Comparison of ENCODE assay signal across 11 cellular contexts in the genomic region with DNA sequence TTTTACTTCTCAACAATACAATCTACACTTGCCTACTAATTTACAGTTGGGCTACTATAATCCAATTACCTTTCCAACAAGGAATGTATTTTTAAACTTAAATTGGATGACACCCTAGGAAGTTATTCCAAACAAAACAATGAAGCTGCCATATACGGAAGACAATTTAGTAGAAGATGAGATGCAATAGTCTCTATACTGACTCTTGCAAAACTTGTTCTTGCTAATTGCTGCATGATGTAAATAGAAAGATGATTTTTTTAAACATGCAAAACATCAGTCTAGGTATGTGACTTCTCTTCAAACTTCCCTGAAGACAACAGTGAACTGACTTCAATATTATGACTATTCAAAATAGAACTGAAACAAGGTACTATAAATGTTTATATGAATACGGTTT. TPM values are rescaled to one million over a fixed set of nuclear protein-coding genes. Genes with fewer than 3 reads are reported as not detected.
A peak's percentile ranks its signal among the peaks of the same experiment; 100 is the strongest.
DNase-seq lines count a peak whose midpoint lies in the region; ATAC-seq and TF ChIP-seq lines count a peak whose summit lies in the region.
"Had no signal": no experiment of that assay in that cellular context is flagged by ENCODE, and none has a peak within 500 bp of the region (broad histone marks: within the 10 kb centered on the region; RNA-seq: fewer than 3 reads in every experiment).

No MANE protein-coding gene starts in this region.

- no peak overlapping the region for H2BK120ac ChIP-seq in neuronal stem cell (ENCODE audit: low read depth, low read length)

- no peak overlapping the region for H3K4ac ChIP-seq in neuronal stem cell (ENCODE audit: low read length)

- H3K14ac ChIP-seq in neuronal stem cell (ENCODE audit: low read length): no peak overlapping the region

- H4K91ac ChIP-seq in neuronal stem cell (ENCODE audit: low read depth, low read length, poor library complexity): no peak overlapping the region

- H2BK12ac ChIP-seq in neuronal stem cell (ENCODE audit: low read length): no peak overlapping the region

- no peak overlapping the region for H2BK15ac ChIP-seq in neuronal stem cell (ENCODE audit: low read length)

- H3K4me2 ChIP-seq in neuronal stem cell (ENCODE audit: insufficient read depth, low read length, poor library complexity, severe bottlenecking): no peak overlapping the region

- H2AFZ ChIP-seq in neuronal stem cell (ENCODE audit: low read length): no peak overlapping the region

- peaks cover 3% of the 10 kb centered on the region for H3K79me1 ChIP-seq in neuronal stem cell (ENCODE audit: low read depth, low read length)

- peaks cover 0 to 2% of the 10 kb centered on the region in 2 donors for H3K4me1 ChIP-seq in neuronal stem cell (ENCODE audit: control insufficient read depth in 2 of 2, insufficient read depth in 1 of 2, low read depth in 1 of 2, low read length in 2 of 2)

- H3K23ac ChIP-seq in neuronal stem cell (ENCODE audit: low read depth, low read length, poor library complexity): no peak overlapping the region

- H4K8ac ChIP-seq in neuronal stem cell (ENCODE audit: low read depth, low read length): no peak overlapping the region

- H2AK5ac ChIP-seq in neuronal stem cell (ENCODE audit: low read depth, low read length): no peak overlapping the region

- H3K27me3 ChIP-seq in neuronal stem cell (ENCODE audit: control insufficient read depth in 3 of 3, insufficient read depth in 3 of 3, low read depth in 1 of 3, low read length in 3 of 3): no peaks in the 10 kb centered on the region

- WGBS in neuronal stem cell (ENCODE audit: extremely low coverage in 2 of 2, insufficient read length in 2 of 2, insufficient replicate concordance in 1 of 2), 2 donors: no CpG with 5 or more reads among the region's 2 CpGs

- no peak overlapping the region for H3K9ac ChIP-seq in neuronal stem cell (ENCODE audit: low read depth, low read length, poor library complexity)

- no peak overlapping the region for H3K18ac ChIP-seq in neuronal stem cell (ENCODE audit: low read length)

- H3K27ac ChIP-seq in neuronal stem cell (replicated peaks; ENCODE audit: low read length): no peak overlapping the region

- H3K36me3 ChIP-seq in neuronal stem cell (replicated peaks in 1 of 2; ENCODE audit: control insufficient read depth in 2 of 2, insufficient read depth in 2 of 2, low read length in 2 of 2): peaks cover 0 to 3% of the 10 kb centered on the region in 2 donors

- H3K4me3 ChIP-seq in fibroblast of villous mesenchyme (ENCODE audit: low read depth, low read length) (no peak overlapping the region), neuronal stem cell (ENCODE audit: low read length in 2 of 2) (no peak overlapping the region)

- ATAC-seq in GM21390 (IDR thresholded peaks at IDR 0.05; ENCODE audit: unreplicated experiment) (peak; percentile 36), HG03442 (IDR thresholded peaks at IDR 0.05; ENCODE audit: unreplicated experiment) (peak; percentile 32)

- peak; percentile 39 for DNase-seq in DMS53 treated with DMSO at 0.1 percent for 48 hours (lab: John Stamatoyannopoulos, UW; ENCODE audit: unreplicated experiment)
- peak; percentile 55 for DNase-seq in fibroblast of villous mesenchyme (ENCODE audit: low read depth)
- DNase-seq in cortex of kidney (lab: John Stamatoyannopoulos, UW): no peak
- no peak for DNase-seq in NCI-H446 treated with DMSO at 0.1 percent for 48 hours (lab: John Stamatoyannopoulos, UW)
- DNase-seq in NCI-H1105 (lab: John Stamatoyannopoulos, UW): no peak
- DNase-seq in neuronal stem cell (ENCODE audit: low spot score): no peak
- DNase-seq: activated T-cell treated with anti-CD3 and anti-CD28 coated beads, Interleukin-2, amount 50 U/mL, for 1 hour; MM.1S; T1000 had no signal

- peaks cover 0 to 3% of the 10 kb centered on the region in 2 donors for H3K9me3 ChIP-seq in neuronal stem cell (replicated peaks in 1 of 2; ENCODE audit: control insufficient read depth in 2 of 2, insufficient read depth in 1 of 2, low read depth in 1 of 2, low read length in 2 of 2)

- H2BK5ac ChIP-seq in neuronal stem cell (ENCODE audit: low read length): no peak overlapping the region

- no peak for TF ChIP-seq CTCF in fibroblast of villous mesenchyme (IDR thresholded peaks at IDR 0.05; ENCODE audit: insufficient read depth, low read depth, low read length)

RNA-seq across cellular contexts. Expression of a gene that starts 17.6 kb away (rescaled TPM):
- total RNA-seq in fibroblast of villous mesenchyme: 18.4 and 23.3 TPM in 2 replicates
- 34.4 TPM for polyA plus RNA-seq in neuronal stem cell (2013, experiment 1 of 2)
- 35.9 TPM for polyA plus RNA-seq in neuronal stem cell (2013, experiment 2 of 2)

Comparison
In these comparisons a context has a peak if more than half of its experiments do, and no peak if none do; other contexts are left out.
1. DNase-seq: peak in DMS53 treated with DMSO at 0.1 percent for 48 hours (single experiment) and fibroblast of villous mesenchyme (single experiment); none in cortex of kidney (single experiment), NCI-H446 treated with DMSO at 0.1 percent for 48 hours (single experiment), NCI-H1105 (single experiment) and neuronal stem cell (single experiment).